In genomic region chr2:111478844-111479458, GRCh38 we compare ENCODE assay signal across 8 cellular contexts.
DNase-seq lines count a peak whose midpoint lies in the region; ATAC-seq lines count a peak whose summit lies in the region.
"Not testable (repeated sequence)": the region's sequence is repeated elsewhere in the genome, so short reads cannot be mapped to it uniquely, and the experiment has no call there.

No MANE protein-coding gene starts in this region.

- not testable (repeated sequence) for H3K27me3 Mint-ChIP-seq in CD4-positive, CD25-positive, alpha-beta regulatory T cell; activated CD8-positive, alpha-beta T cell treated with anti-CD3 and anti-CD28 coated beads, Interleukin-2, amount 10 ng/mL, durations not matched to agents 7 days and 5 days (ENCODE audit: low read depth); activated naive CD8-positive, alpha-beta T cell treated with anti-CD3 and anti-CD28 coated beads, Interleukin-2, amount 50 U/mL, for 24 hours

- H3K4me3 ChIP-seq in CD4-positive, CD25-positive, alpha-beta regulatory T cell (ENCODE audit: low read depth, low read length), result peak overlapping the region; percentile 59
- not testable (repeated sequence) for H3K4me3 ChIP-seq in Karpas-422 (ENCODE audit: low read length)

- peak; percentile 55 to 62 for ATAC-seq in CD4-positive, CD25-positive, alpha-beta regulatory T cell (ENCODE audit: low read depth in 2 of 2)
- peak; percentile 37 for ATAC-seq in GM18909 (IDR thresholded peaks at IDR 0.05; ENCODE audit: poor library complexity, unreplicated experiment)
- peak; percentile 78 for ATAC-seq in GM21717 (IDR thresholded peaks at IDR 0.05; ENCODE audit: unreplicated experiment)
- ATAC-seq in HG03025 (IDR thresholded peaks at IDR 0.05; ENCODE audit: low FRiP score, unreplicated experiment), result peak; percentile 59
- peak; percentile 50 for ATAC-seq in activated CD8-positive, alpha-beta T cell treated with anti-CD3 and anti-CD28 coated beads, Interleukin-2, amount 10 ng/mL, durations not matched to agents 7 days and 5 days
- ATAC-seq in activated naive CD8-positive, alpha-beta T cell treated with anti-CD3 and anti-CD28 coated beads, Interleukin-2, amount 50 U/mL, for 24 hours, result peak; percentile 39

- not testable (repeated sequence) for H3K9me2 ChIP-seq in Karpas-422 (replicated peaks; ENCODE audit: insufficient read depth, low read length)

- not testable (repeated sequence) for H2AFZ ChIP-seq in Karpas-422 (ENCODE audit: low read length)

- not testable (repeated sequence) for H3K27me3 ChIP-seq in CD4-positive, CD25-positive, alpha-beta regulatory T cell (ENCODE audit: control insufficient read depth, insufficient read depth, low read length); Karpas-422 (ENCODE audit: low read length)

- H3K4me1 ChIP-seq in CD4-positive, CD25-positive, alpha-beta regulatory T cell (ENCODE audit: control insufficient read depth, insufficient read depth, low read length, poor library complexity, severe bottlenecking), result peaks cover 12% of the 10 kb centered on the region
- peaks cover 25% of the 10 kb centered on the region for H3K4me1 ChIP-seq in Karpas-422 (ENCODE audit: low read length)

- H3K9me3 ChIP-seq in CD4-positive, CD25-positive, alpha-beta regulatory T cell (ENCODE audit: control insufficient read depth in 2 of 2, low read length in 2 of 2); Karpas-422 (ENCODE audit: low read length): not testable (repeated sequence)

- H3K4me2 ChIP-seq in Karpas-422 (ENCODE audit: low read depth, low read length, poor library complexity, severe bottlenecking), result not testable (repeated sequence)

- POLR2A ChIA-PET in activated CD8-positive, alpha-beta T cell treated with anti-CD3 and anti-CD28 coated beads, Interleukin-2, amount 10 ng/mL, durations not matched to agents 7 days and 5 days (lab: Charles Lee), result not testable (repeated sequence)

- H3K27ac Mint-ChIP-seq in CD4-positive, CD25-positive, alpha-beta regulatory T cell; activated CD8-positive, alpha-beta T cell treated with anti-CD3 and anti-CD28 coated beads, Interleukin-2, amount 10 ng/mL, durations not matched to agents 7 days and 5 days: not testable (repeated sequence)
- H3K27ac Mint-ChIP-seq in activated naive CD8-positive, alpha-beta T cell treated with anti-CD3 and anti-CD28 coated beads, Interleukin-2, amount 50 U/mL, for 24 hours, result peak overlapping the region; percentile 42

- DNase-seq in CD4-positive, CD25-positive, alpha-beta regulatory T cell, result peak in 1 of 3 donors; percentile 84
- DNase-seq in Karpas-422; activated CD8-positive, alpha-beta T cell treated with anti-CD3 and anti-CD28 coated beads, Interleukin-2, amount 10 ng/mL, durations not matched to agents 7 days and 5 days; activated naive CD8-positive, alpha-beta T cell treated with anti-CD3 and anti-CD28 coated beads, Interleukin-2, amount 50 U/mL, for 24 hours: not testable (repeated sequence)
- peak; percentile 39 for DNase-seq in stimulated activated CD4-positive, alpha-beta T cell treated with anti-CD3 and anti-CD28 coated beads, Interleukin-4, amount 100 ng/mL, for 24 hours

- peaks cover 0 to 14% (median 3%) of the 10 kb centered on the region in 4 donors for H3K4me1 Mint-ChIP-seq in CD4-positive, CD25-positive, alpha-beta regulatory T cell
- peaks cover 20% of the 10 kb centered on the region for H3K4me1 Mint-ChIP-seq in activated CD8-positive, alpha-beta T cell treated with anti-CD3 and anti-CD28 coated beads, Interleukin-2, amount 10 ng/mL, durations not matched to agents 7 days and 5 days (ENCODE audit: low read depth)
- peaks cover 35% of the 10 kb centered on the region for H3K4me1 Mint-ChIP-seq in activated naive CD8-positive, alpha-beta T cell treated with anti-CD3 and anti-CD28 coated beads, Interleukin-2, amount 50 U/mL, for 24 hours

- not testable (repeated sequence) for H3K36me3 ChIP-seq in CD4-positive, CD25-positive, alpha-beta regulatory T cell (ENCODE audit: control insufficient read depth, insufficient read depth, low read length); Karpas-422 (ENCODE audit: insufficient read depth, low read length)

- not testable (repeated sequence) for H4K20me1 ChIP-seq in Karpas-422 (ENCODE audit: insufficient read depth, low read depth, low read length)

- peak overlapping the region; percentile 35 to 75 (median 62) for H3K4me3 Mint-ChIP-seq in CD4-positive, CD25-positive, alpha-beta regulatory T cell
- not testable (repeated sequence) for H3K4me3 Mint-ChIP-seq in activated CD8-positive, alpha-beta T cell treated with anti-CD3 and anti-CD28 coated beads, Interleukin-2, amount 10 ng/mL, durations not matched to agents 7 days and 5 days
- H3K4me3 Mint-ChIP-seq in activated naive CD8-positive, alpha-beta T cell treated with anti-CD3 and anti-CD28 coated beads, Interleukin-2, amount 50 U/mL, for 24 hours, result peak overlapping the region; percentile 65

- peak overlapping the region; percentile 47 for H3K27ac ChIP-seq in CD4-positive, CD25-positive, alpha-beta regulatory T cell (ENCODE audit: insufficient read depth, low read length, poor library complexity, severe bottlenecking)
- H3K27ac ChIP-seq in Karpas-422 (ENCODE audit: low read length), result peak overlapping the region; percentile 56

- not testable (repeated sequence) for H3K9me3 Mint-ChIP-seq in CD4-positive, CD25-positive, alpha-beta regulatory T cell; activated CD8-positive, alpha-beta T cell treated with anti-CD3 and anti-CD28 coated beads, Interleukin-2, amount 10 ng/mL, durations not matched to agents 7 days and 5 days (ENCODE audit: insufficient read depth); activated naive CD8-positive, alpha-beta T cell treated with anti-CD3 and anti-CD28 coated beads, Interleukin-2, amount 50 U/mL, for 24 hours

- H3K36me3 Mint-ChIP-seq in CD4-positive, CD25-positive, alpha-beta regulatory T cell; activated CD8-positive, alpha-beta T cell treated with anti-CD3 and anti-CD28 coated beads, Interleukin-2, amount 10 ng/mL, durations not matched to agents 7 days and 5 days (ENCODE audit: low read depth); activated naive CD8-positive, alpha-beta T cell treated with anti-CD3 and anti-CD28 coated beads, Interleukin-2, amount 50 U/mL, for 24 hours (ENCODE audit: low read depth): not testable (repeated sequence)

- CTCF ChIA-PET in activated CD8-positive, alpha-beta T cell treated with anti-CD3 and anti-CD28 coated beads, Interleukin-2, amount 10 ng/mL, durations not matched to agents 7 days and 5 days (lab: Charles Lee), result not testable (repeated sequence)

- H3K9ac ChIP-seq in Karpas-422 (ENCODE audit: low read length), result not testable (repeated sequence)

- not testable (repeated sequence) for H3K79me2 ChIP-seq in Karpas-422 (ENCODE audit: low read length)
